Comparison of ENCODE assay signal across 8 cellular contexts in genomic region chr2:174485763-174486613, GRCh38. TPM values are rescaled to one million over a fixed set of nuclear protein-coding genes. Genes with fewer than 3 reads are reported as not detected.
A peak's percentile ranks its signal among the peaks of the same experiment; 100 is the strongest.
DNase-seq lines count a peak whose midpoint lies in the region; ATAC-seq and TF ChIP-seq lines count a peak whose summit lies in the region.

No MANE protein-coding gene starts in this region.

- 0 to 2% methylated on average over 9 to 17 of the region's 25 CpGs for WGBS in gastroesophageal sphincter (ENCODE audit: low coverage in 1 of 2), 2 donors

- ATAC-seq in HG02610 (IDR thresholded peaks at IDR 0.05; ENCODE audit: unreplicated experiment) (peak; percentile 25), gastroesophageal sphincter (peak; percentile 3)
- ATAC-seq in activated T-helper 17 cell treated with anti-CD3 and anti-CD28 coated beads, Interleukin-2, amount 50 U/mL, for 72 hours (replicated peaks) = peak; percentile 35

- H3K27ac Mint-ChIP-seq in activated T-helper 17 cell treated with anti-CD3 and anti-CD28 coated beads, Interleukin-2, amount 50 U/mL, for 72 hours = peak overlapping the region; percentile 92

- no peaks in the 10 kb centered on the region for H3K27me3 ChIP-seq in gastroesophageal sphincter

- H3K36me3 Mint-ChIP-seq in activated T-helper 17 cell treated with anti-CD3 and anti-CD28 coated beads, Interleukin-2, amount 50 U/mL, for 72 hours (ENCODE audit: low read depth) = peaks cover 19% of the 10 kb centered on the region

- DNase-seq in NCI-H1092 treated with DMSO at 0.1 percent for 48 hours (lab: John Stamatoyannopoulos, UW) = peak; percentile 53
- no peak for DNase-seq in NCI-H1092 (lab: John Stamatoyannopoulos, UW)
- DNase-seq in NCI-H2171 (lab: John Stamatoyannopoulos, UW) = peak; percentile 74
- DNase-seq in occipital lobe (lab: John Stamatoyannopoulos, UW) = peak; percentile 47
- DNase-seq in SHP77 treated with DMSO at 0.1 percent for 48 hours (lab: John Stamatoyannopoulos, UW) = no peak

- no peak for TF ChIP-seq CTCF in gastroesophageal sphincter (IDR thresholded peaks at IDR 0.05)

- H3K4me3 ChIP-seq in gastroesophageal sphincter = peak overlapping the region; percentile 85

- TF ChIP-seq POLR2A in gastroesophageal sphincter (IDR thresholded peaks at IDR 0.05) = no peak

- H3K27me3 Mint-ChIP-seq in activated T-helper 17 cell treated with anti-CD3 and anti-CD28 coated beads, Interleukin-2, amount 50 U/mL, for 72 hours = no peaks in the 10 kb centered on the region

- H3K4me1 Mint-ChIP-seq in activated T-helper 17 cell treated with anti-CD3 and anti-CD28 coated beads, Interleukin-2, amount 50 U/mL, for 72 hours = peaks cover 26% of the 10 kb centered on the region

- H3K9me3 Mint-ChIP-seq in activated T-helper 17 cell treated with anti-CD3 and anti-CD28 coated beads, Interleukin-2, amount 50 U/mL, for 72 hours = no peaks in the 10 kb centered on the region

- peak overlapping the region; percentile 93 for H3K4me3 Mint-ChIP-seq in activated T-helper 17 cell treated with anti-CD3 and anti-CD28 coated beads, Interleukin-2, amount 50 U/mL, for 72 hours

- H3K36me3 ChIP-seq in gastroesophageal sphincter = peaks cover 0 to 15% of the 10 kb centered on the region in 2 donors

- H3K27ac ChIP-seq in gastroesophageal sphincter = peak overlapping the region; percentile 71 to 95 (median 92)

- TF ChIP-seq EP300 in gastroesophageal sphincter (IDR thresholded peaks at IDR 0.05) = no peak

- no peaks in the 10 kb centered on the region for H3K9me3 ChIP-seq in gastroesophageal sphincter

- H3K4me1 ChIP-seq in gastroesophageal sphincter = peaks cover 0 to 30% (median 0%) of the 10 kb centered on the region in 3 donors

RNA-seq across cellular contexts. Expression of gene GPR155, which starts 0.8 kb away (rescaled TPM):
- total RNA-seq in activated T-helper 17 cell treated with anti-CD3 and anti-CD28 coated beads, Interleukin-2, amount 50 U/mL, for 72 hours = 10 to 100 TPM; 10.6 to 16.4 TPM
- total RNA-seq in gastroesophageal sphincter (10 to 100 TPM; 18.0 to 45.9 (median 32.2) TPM), occipital lobe (15.6 TPM)

Comparison
In these comparisons a context has a peak if more than half of its experiments do, and no peak if none do; other contexts are left out.
1. DNase-seq: peak in NCI-H1092 treated with DMSO at 0.1 percent for 48 hours (single experiment), NCI-H2171 (single experiment) and occipital lobe (single experiment); none in NCI-H1092 (single experiment) and SHP77 treated with DMSO at 0.1 percent for 48 hours (single experiment).
2. Peak in every context shown above with its lines, with median percentiles within 50 percentile points of each other: ATAC-seq.